28 cellular contexts compared by ENCODE assay signal in the genomic region with DNA sequence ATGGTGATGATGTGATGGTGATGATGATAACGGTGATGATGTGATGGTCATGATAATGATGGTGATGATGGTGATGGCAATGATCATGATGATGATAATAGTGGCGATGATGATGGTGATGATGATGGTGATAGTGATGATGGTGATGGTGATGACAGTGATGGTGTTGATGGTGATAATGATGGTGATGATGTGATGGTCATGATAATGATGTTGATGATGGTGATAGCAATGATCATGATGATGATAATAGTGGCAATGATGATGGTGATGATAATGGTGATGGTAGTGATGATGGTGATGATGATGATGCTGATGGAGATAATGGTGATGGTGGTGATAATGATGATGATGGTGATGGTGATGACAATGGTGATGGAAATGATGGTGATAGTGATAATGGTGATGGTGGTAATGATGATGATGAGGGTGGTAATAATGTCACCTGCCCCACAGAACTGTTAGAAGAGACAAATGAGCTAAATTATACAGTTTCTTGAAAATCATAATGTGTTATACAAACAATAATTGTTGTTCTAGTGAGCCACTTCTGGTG.
"Had no signal": no experiment of that assay in that cellular context is flagged by ENCODE, and none has a peak within 500 bp of the region (broad histone marks: within the 10 kb centered on the region; RNA-seq: fewer than 3 reads in every experiment).

No MANE protein-coding gene starts in this region.

- DNase-seq: activated CD4-positive, alpha-beta memory T cell treated with anti-CD3 and anti-CD28 coated beads for 36 hours; activated CD4-positive, alpha-beta T cell treated with anti-CD3 and anti-CD28 coated beads for 36 hours; activated CD4-positive, alpha-beta T cell treated with anti-CD3 and anti-CD28 coated beads, Interleukin-2, amount 10 ng/mL, durations not matched to agents 24 days and 14 days; activated CD4-positive, CD25-positive, alpha-beta regulatory T cell; activated CD4-positive, CD25-positive, alpha-beta regulatory T cell treated with anti-CD3 and anti-CD28 coated beads, Interleukin-2, amount 50 U/mL, for 72 hours; activated CD8-positive, alpha-beta memory T cell treated with anti-CD3 and anti-CD28 coated beads, Interleukin-2, amount 10 ng/mL, durations not matched to agents 7 days and 5 days; activated CD8-positive, alpha-beta memory T cell treated with anti-CD3 and anti-CD28 coated beads, Interleukin-2, amount 50 U/mL, for 4 hours; activated CD8-positive, alpha-beta T cell treated with anti-CD3 and anti-CD28 coated beads, Interleukin-2, amount 10 ng/mL, durations not matched to agents 7 days and 5 days; activated naive CD4-positive, alpha-beta T cell treated with anti-CD3 and anti-CD28 coated beads for 36 hours; activated naive CD8-positive, alpha-beta T cell treated with anti-CD3 and anti-CD28 coated beads for 36 hours; activated naive CD8-positive, alpha-beta T cell treated with anti-CD3 and anti-CD28 coated beads, Interleukin-2, amount 50 U/mL, for 24 hours; activated T-cell treated with anti-CD3 and anti-CD28 coated beads, Interleukin-2, amount 50 U/mL, for 1 hour; activated T-cell treated with anti-CD3 and anti-CD28 coated beads, Interleukin-2, amount 50 U/mL, for 48 hours; adrenal gland; amygdala; aorta; body of pancreas; dorsolateral prefrontal cortex; effector memory CD4-positive, alpha-beta T cell; endodermal cell; foreskin keratinocyte; gastrocnemius medialis; glutamatergic neuron; heart left ventricle; T-helper 2 cell had no signal

- H3K27ac ChIP-seq: adrenal gland, body of pancreas, cardiac muscle cell, coronary artery, dorsolateral prefrontal cortex, foreskin keratinocyte, gastrocnemius medialis, heart left ventricle had no signal

- H3K27me3 ChIP-seq: adrenal gland, body of pancreas, cardiac muscle cell, foreskin keratinocyte, gastrocnemius medialis had no signal

- ATAC-seq: activated CD4-positive, alpha-beta T cell treated with anti-CD3 and anti-CD28 coated beads for 36 hours; activated CD8-positive, alpha-beta memory T cell treated with anti-CD3 and anti-CD28 coated beads, Interleukin-2, amount 10 ng/mL, durations not matched to agents 7 days and 5 days; activated CD8-positive, alpha-beta T cell treated with anti-CD3 and anti-CD28 coated beads, Interleukin-2, amount 10 ng/mL, durations not matched to agents 7 days and 5 days; activated naive CD8-positive, alpha-beta T cell treated with anti-CD3 and anti-CD28 coated beads, Interleukin-2, amount 50 U/mL, for 24 hours; body of pancreas; esophagus mucosa; foreskin keratinocyte; gastrocnemius medialis; heart left ventricle had no signal

- H3K4me3 ChIP-seq: adrenal gland, body of pancreas, cardiac muscle cell, coronary artery, dorsolateral prefrontal cortex, gastrocnemius medialis, heart left ventricle had no signal

- H3K36me3 ChIP-seq: adrenal gland, cardiac muscle cell, gastrocnemius medialis, heart left ventricle had no signal

- H3K9me3 ChIP-seq: adrenal gland had no signal

- H3K4me1 ChIP-seq: adrenal gland, body of pancreas, foreskin keratinocyte, gastrocnemius medialis, heart left ventricle had no signal
